7 cellular contexts compared by ENCODE assay signal in the genomic region with DNA sequence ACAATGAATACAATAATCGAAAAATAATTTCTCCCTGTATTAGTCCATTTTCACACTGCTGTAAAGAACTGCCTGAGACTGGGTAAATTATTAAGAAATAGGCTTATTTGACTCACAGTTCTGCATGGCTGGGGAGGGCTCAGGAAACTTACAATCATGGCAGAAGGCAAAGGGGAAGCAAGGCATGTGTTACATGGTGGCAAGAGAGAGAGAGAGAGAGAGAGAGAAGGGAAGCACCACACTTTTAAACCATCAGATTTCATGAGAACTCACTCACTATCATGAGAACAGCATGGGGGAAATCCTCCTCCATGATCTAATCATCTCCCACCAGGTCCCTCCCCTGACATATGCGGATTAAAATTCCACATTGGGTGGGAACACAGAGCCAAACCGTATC.
A peak's percentile ranks its signal among the peaks of the same experiment; 100 is the strongest.
DNase-seq lines count a peak whose midpoint lies in the region; ATAC-seq lines count a peak whose summit lies in the region.
"Not testable (repeated sequence)": the region's sequence is repeated elsewhere in the genome, so short reads cannot be mapped to it uniquely, and the experiment has no call there.

No MANE protein-coding gene starts in this region.

- H3K9me3 Mint-ChIP-seq in activated naive CD4-positive, alpha-beta T cell treated with anti-CD3 and anti-CD28 coated beads, Interleukin-2, amount 50 U/mL, for 24 hours; naive B cell: not testable (repeated sequence)

- H3K4me1 Mint-ChIP-seq in activated naive CD4-positive, alpha-beta T cell treated with anti-CD3 and anti-CD28 coated beads, Interleukin-2, amount 50 U/mL, for 24 hours = not testable (repeated sequence)
- peaks cover 23 to 46% (median 44%) of the 10 kb centered on the region in 3 donors for H3K4me1 Mint-ChIP-seq in naive B cell

- ATAC-seq in GM18861 (IDR thresholded peaks at IDR 0.05; ENCODE audit: unreplicated experiment) (peak; percentile 37), naive B cell (ENCODE audit: low read depth in 2 of 2) (peak in 1 of 2 donors; percentile 25)

- peak overlapping the region; percentile 13 for H3K4me3 Mint-ChIP-seq in activated naive CD4-positive, alpha-beta T cell treated with anti-CD3 and anti-CD28 coated beads, Interleukin-2, amount 50 U/mL, for 24 hours
- H3K4me3 Mint-ChIP-seq in naive B cell = peak overlapping the region in 2 of 8 donors; percentile 37 to 56

- peak overlapping the region; percentile 63 for H3K27ac ChIP-seq in epithelial cell of prostate
- peak overlapping the region in 12 of 21 experiments; percentile 7 to 70 (median 56) for H3K27ac ChIP-seq in skin epidermis

- H3K4me3 ChIP-seq in skin epidermis = not testable (repeated sequence)

- not testable (repeated sequence) for H3K27ac Mint-ChIP-seq in activated naive CD4-positive, alpha-beta T cell treated with anti-CD3 and anti-CD28 coated beads, Interleukin-2, amount 50 U/mL, for 24 hours
- peak overlapping the region; percentile 12 to 89 (median 70) for H3K27ac Mint-ChIP-seq in naive B cell

- H3K27me3 Mint-ChIP-seq in activated naive CD4-positive, alpha-beta T cell treated with anti-CD3 and anti-CD28 coated beads, Interleukin-2, amount 50 U/mL, for 24 hours; naive B cell: not testable (repeated sequence)

- not testable (repeated sequence) for H3K36me3 Mint-ChIP-seq in activated naive CD4-positive, alpha-beta T cell treated with anti-CD3 and anti-CD28 coated beads, Interleukin-2, amount 50 U/mL, for 24 hours; naive B cell

- DNase-seq in AML-193 (lab: John Stamatoyannopoulos, UW) (peak; percentile 51), MV-4-11 (lab: John Stamatoyannopoulos, UW) (peak; percentile 55)
- not testable (repeated sequence) for DNase-seq in epithelial cell of prostate (ENCODE audit: low read depth, low spot score); naive B cell
